ENCODE assay signal across 8 cellular contexts in the genomic region with DNA sequence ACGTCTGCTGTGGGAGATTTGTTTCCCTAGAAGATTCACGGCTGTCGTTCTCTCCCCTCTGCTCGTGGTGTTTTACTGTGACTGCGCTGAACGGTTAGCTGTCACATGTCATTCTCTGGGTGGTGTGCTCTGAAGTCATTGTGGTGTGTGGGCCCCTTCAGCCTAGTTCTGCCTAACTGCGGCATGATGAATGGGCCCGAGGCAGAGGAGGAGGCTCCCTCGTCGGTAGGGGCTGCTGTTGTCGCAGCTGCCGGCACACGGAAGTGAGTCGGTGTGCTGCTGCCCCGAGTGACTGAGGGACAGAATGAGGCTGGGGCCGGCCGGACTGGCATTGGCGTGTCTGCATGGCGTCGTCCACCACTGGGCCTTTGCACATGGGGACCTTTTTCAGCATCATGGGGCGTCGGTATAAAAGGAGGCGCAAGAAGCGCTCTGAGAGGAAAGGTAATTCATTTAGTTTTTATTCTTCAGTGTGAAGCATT.
DNase-seq lines count a peak whose midpoint lies in the region; ATAC-seq and TF ChIP-seq lines count a peak whose summit lies in the region.

No MANE protein-coding gene starts in this region.

- no peak overlapping the region for H2BK5ac ChIP-seq in mesendoderm (ENCODE audit: low read length)

- DNase-seq in GM20000 (ENCODE audit: low spot score) (peak; percentile 82), T-helper 22 cell (ENCODE audit: low read depth) (peak; percentile 21), astrocyte of the hippocampus (ENCODE audit: low read depth, low spot score) (peak; percentile 80), mesendoderm (peak; percentile 71), DMS114 treated with DMSO at 0.1 percent for 48 hours (lab: John Stamatoyannopoulos, UW; ENCODE audit: unreplicated experiment) (no peak), NCI-H1105 treated with DMSO at 0.1 percent for 48 hours (lab: John Stamatoyannopoulos, UW) (no peak)
- peak; percentile 59 for DNase-seq in stimulated activated CD8-positive, alpha-beta memory T cell treated with anti-CD3 and anti-CD28 coated beads, Interleukin-4, amount 100 ng/mL, for 24 hours (ENCODE audit: low read depth)

- no CpG with 5 or more reads among the region's 24 CpGs for WGBS in mesendoderm (ENCODE audit: extremely low coverage, insufficient coverage, low lambda C conversion rate)

- H2AK5ac ChIP-seq in mesendoderm (ENCODE audit: low read length) = no peak overlapping the region

- H3K79me1 ChIP-seq in mesendoderm (ENCODE audit: low read length) = no peaks in the 10 kb centered on the region

- H3K4me1 ChIP-seq in mesendoderm (ENCODE audit: control insufficient read depth, low read depth, low read length) = no peaks in the 10 kb centered on the region

- H3K27me3 ChIP-seq in mesendoderm (ENCODE audit: insufficient read depth, low read length, poor library complexity) = no peaks in the 10 kb centered on the region

- ATAC-seq in GM21619 (IDR thresholded peaks at IDR 0.05; ENCODE audit: unreplicated experiment) = no peak

- H3K27ac ChIP-seq in mesendoderm (ENCODE audit: low read depth, low read length) = no peak overlapping the region

- H4K8ac ChIP-seq in mesendoderm (ENCODE audit: low read depth, low read length) = no peak overlapping the region

- no peak overlapping the region for H3K4me2 ChIP-seq in mesendoderm (ENCODE audit: low read length)

- no peaks in the 10 kb centered on the region for H3K36me3 ChIP-seq in mesendoderm (ENCODE audit: control insufficient read depth, insufficient read depth, low read length)

- no peak overlapping the region for H2BK120ac ChIP-seq in mesendoderm (ENCODE audit: low read depth, low read length)

- H3K4me3 ChIP-seq in mesendoderm (ENCODE audit: low read length) = no peak overlapping the region

- H3K23ac ChIP-seq in mesendoderm (ENCODE audit: low read length) = no peak overlapping the region

- no peak overlapping the region for H3K9ac ChIP-seq in mesendoderm (ENCODE audit: low read length)

- no peak overlapping the region for H3K4ac ChIP-seq in mesendoderm (ENCODE audit: low read depth, low read length)

- TF ChIP-seq CTCF in GM20000 (IDR thresholded peaks at IDR 0.05; ENCODE audit: extremely low read depth, missing control alignments) = peak; percentile 87

- H2BK15ac ChIP-seq in mesendoderm (replicated peaks; ENCODE audit: low read depth) = no peak overlapping the region

- H3K56ac ChIP-seq in mesendoderm (ENCODE audit: low read length) = no peak overlapping the region

- no peak overlapping the region for H3K18ac ChIP-seq in mesendoderm (ENCODE audit: low read length)

- H4K5ac ChIP-seq in mesendoderm (ENCODE audit: low read length) = no peak overlapping the region

- no peaks in the 10 kb centered on the region for H3K79me2 ChIP-seq in mesendoderm (ENCODE audit: control insufficient read depth, insufficient read depth, low read length)

Comparison
In these comparisons a context has a peak if more than half of its experiments do, and no peak if none do; other contexts are left out.
1. DNase-seq: peak in GM20000 (single experiment), T-helper 22 cell (single experiment), astrocyte of the hippocampus (single experiment), mesendoderm (single experiment) and stimulated activated CD8-positive, alpha-beta memory T cell treated with anti-CD3 and anti-CD28 coated beads, Interleukin-4, amount 100 ng/mL, for 24 hours (single experiment); none in DMS114 treated with DMSO at 0.1 percent for 48 hours (single experiment) and NCI-H1105 treated with DMSO at 0.1 percent for 48 hours (single experiment).